Comparison of ENCODE assay signal across 1 cellular context in the genomic region with DNA sequence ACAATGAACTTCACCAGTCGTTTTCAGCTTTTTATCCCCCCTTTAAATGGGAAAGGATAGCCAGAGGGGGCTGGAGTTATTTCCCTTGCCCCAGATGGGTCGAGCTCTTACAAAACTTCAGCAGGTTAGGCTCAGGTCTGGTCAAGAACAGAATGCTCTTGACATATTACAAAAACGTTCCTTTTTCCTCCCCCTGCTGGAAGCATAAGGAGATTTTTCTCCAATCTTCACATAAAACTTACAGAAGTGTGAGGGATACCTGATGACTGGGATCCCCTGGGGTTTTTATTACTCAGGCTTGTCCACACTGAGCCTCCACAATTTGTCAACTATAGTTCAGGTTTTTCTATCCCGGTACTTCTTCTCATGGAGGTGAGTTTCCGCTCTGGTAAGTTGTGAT.
TF ChIP-seq lines count a peak whose summit lies in the region.

No MANE protein-coding gene starts in this region.

TF ChIP-seq in K562, 482 proteins besides CTCF, POLR2A, EP300 and RAD21 (continued from another document):
- no peak for TF ChIP-seq ZMIZ1 (IDR thresholded peaks at IDR 0.05; ENCODE audit: low read depth in 2 of 2, low read length in 2 of 2)
- no peak for TF ChIP-seq U2AF1 (optimal IDR thresholded peaks at IDR 0.05; ENCODE audit: low read depth, low read length)
- TF ChIP-seq ZC3H4 (CRISPR knock-in tag; IDR thresholded peaks at IDR 0.05; ENCODE audit: borderline replicate concordance): no peak
TF ChIP-seq in K562: peak in this region for 0.
